In genomic region chr2:6927186-6927585, GRCh38 we compare ENCODE assay signal across 1 cellular context.
A peak's percentile ranks its signal among the peaks of the same experiment; 100 is the strongest.
TF ChIP-seq lines count a peak whose summit lies in the region.

No MANE protein-coding gene starts in this region.

TF ChIP-seq in SK-N-SH, 30 proteins besides CTCF, POLR2A, EP300 and RAD21 (continued from another document):
- no peak for TF ChIP-seq ZBTB33 (IDR thresholded peaks at IDR 0.05; ENCODE audit: borderline replicate concordance, low read depth)
- TF ChIP-seq CHD2 (IDR thresholded peaks at IDR 0.05; ENCODE audit: low read length, partially characterized antibody): peak; percentile 42
- peak; percentile 46; the same call in 1 of the 2 replicates for TF ChIP-seq MAX (IDR thresholded peaks at IDR 0.05; ENCODE audit: low read depth)
- TF ChIP-seq RCOR1 (IDR thresholded peaks at IDR 0.05; ENCODE audit: low read length): peak; percentile 88
